Comparison of ENCODE assay signal across 10 cellular contexts in genomic region chr2:40346535-40347354, GRCh38.
DNase-seq lines count a peak whose midpoint lies in the region; ATAC-seq and TF ChIP-seq lines count a peak whose summit lies in the region.
"Had no signal": no experiment of that assay in that cellular context is flagged by ENCODE, and none has a peak within 500 bp of the region (broad histone marks: within the 10 kb centered on the region; RNA-seq: fewer than 3 reads in every experiment).

No MANE protein-coding gene starts in this region.

- H3K4me3 Mint-ChIP-seq in osteocyte (ENCODE audit: unreplicated experiment), result no peak overlapping the region
- no peak overlapping the region for H3K4me3 Mint-ChIP-seq in activated CD4-positive, alpha-beta T cell treated with anti-CD3 and anti-CD28 coated beads, Interleukin-2, amount 10 ng/mL, durations not matched to agents 7 days and 5 days

- H3K36me3 Mint-ChIP-seq in osteocyte (ENCODE audit: unreplicated experiment), result no peaks in the 10 kb centered on the region
- no peaks in the 10 kb centered on the region for H3K36me3 Mint-ChIP-seq in activated CD4-positive, alpha-beta T cell treated with anti-CD3 and anti-CD28 coated beads, Interleukin-2, amount 10 ng/mL, durations not matched to agents 7 days and 5 days (ENCODE audit: low read depth)

- BruUV-seq in A673 (replicated peaks; lab: Mats Ljungman, UMichigan), result no TSS peak

- H3K4me1 ChIP-seq in body of pancreas, result no peaks in the 10 kb centered on the region
- no peaks in the 10 kb centered on the region for H3K4me1 ChIP-seq in A673 (ENCODE audit: insufficient read depth, low read length, poor library complexity, severe bottlenecking)
- H3K4me1 ChIP-seq: thyroid gland had no signal

- H3K27ac ChIP-seq in body of pancreas, result no peak overlapping the region
- no peak overlapping the region for H3K27ac ChIP-seq in A673 (ENCODE audit: low read depth, low read length, poor library complexity, severe bottlenecking)
- H3K27ac ChIP-seq: thyroid gland had no signal

- H3K27me3 Mint-ChIP-seq in osteocyte (ENCODE audit: unreplicated experiment), result no peaks in the 10 kb centered on the region
- H3K27me3 Mint-ChIP-seq in activated CD4-positive, alpha-beta T cell treated with anti-CD3 and anti-CD28 coated beads, Interleukin-2, amount 10 ng/mL, durations not matched to agents 7 days and 5 days, result no peaks in the 10 kb centered on the region

- peak overlapping the region; percentile 75 for H3K27ac Mint-ChIP-seq in osteocyte (ENCODE audit: unreplicated experiment)
- H3K27ac Mint-ChIP-seq in activated CD4-positive, alpha-beta T cell treated with anti-CD3 and anti-CD28 coated beads, Interleukin-2, amount 10 ng/mL, durations not matched to agents 7 days and 5 days, result no peak overlapping the region

- H3K9me3 ChIP-seq in body of pancreas (no peaks in the 10 kb centered on the region), A673 (ENCODE audit: low read depth, low read length, poor library complexity, severe bottlenecking) (no peaks in the 10 kb centered on the region)
- H3K9me3 ChIP-seq: thyroid gland had no signal

- H3K4me3 ChIP-seq in body of pancreas (no peak overlapping the region), A673 (ENCODE audit: low read depth, low read length, poor library complexity, severe bottlenecking) (no peak overlapping the region)
- H3K4me3 ChIP-seq: thyroid gland had no signal

- ATAC-seq in HG02588 (IDR thresholded peaks at IDR 0.05; ENCODE audit: unreplicated experiment) (peak; percentile 67), body of pancreas (peak; percentile 51), HG03135 (IDR thresholded peaks at IDR 0.05; ENCODE audit: unreplicated experiment) (no peak)

- intact Hi-C loops in body of pancreas (cut with DNase I), result no loop called here
- intact Hi-C loops in A673 (cut with micrococcal nuclease; ENCODE audit: unreplicated experiment), result no loop called here

- H3K27me3 ChIP-seq in body of pancreas, result no peaks in the 10 kb centered on the region
- peaks cover 49% of the 10 kb centered on the region for H3K27me3 ChIP-seq in A673 (replicated peaks; ENCODE audit: insufficient read depth, low read depth, low read length, poor library complexity)
- H3K27me3 ChIP-seq: thyroid gland had no signal

- TF ChIP-seq POLR2A in body of pancreas (IDR thresholded peaks at IDR 0.05), result no peak

- H3K36me3 ChIP-seq in body of pancreas (replicated peaks in 1 of 2; ENCODE audit: insufficient read depth in 1 of 2, low read depth in 2 of 2) (no peaks in the 10 kb centered on the region), A673 (ENCODE audit: insufficient read depth, low read length, poor library complexity, severe bottlenecking) (no peaks in the 10 kb centered on the region)
- H3K36me3 ChIP-seq: thyroid gland had no signal

- no peak for TF ChIP-seq CTCF in body of pancreas (IDR thresholded peaks at IDR 0.05)
- no peak for TF ChIP-seq CTCF in osteocyte (IDR thresholded peaks at IDR 0.05)
- TF ChIP-seq CTCF in A673 (conservative IDR thresholded peaks at IDR 0.05; ENCODE audit: low read depth, low read length), result no peak

- H3K9me3 Mint-ChIP-seq in osteocyte (ENCODE audit: unreplicated experiment), result no peaks in the 10 kb centered on the region
- H3K9me3 Mint-ChIP-seq in activated CD4-positive, alpha-beta T cell treated with anti-CD3 and anti-CD28 coated beads, Interleukin-2, amount 10 ng/mL, durations not matched to agents 7 days and 5 days, result no peaks in the 10 kb centered on the region

- POLR2A ChIA-PET in activated CD4-positive, alpha-beta T cell treated with anti-CD3 and anti-CD28 coated beads, Interleukin-2, amount 10 ng/mL, durations not matched to agents 7 days and 5 days (lab: Charles Lee), result no interaction called here
- POLR2A ChIA-PET in A673 (lab: Charles Lee; ENCODE audit: low non-redundant PET), result no interaction called here

- peaks cover 42% of the 10 kb centered on the region for H3K4me1 Mint-ChIP-seq in osteocyte (ENCODE audit: unreplicated experiment)
- no peaks in the 10 kb centered on the region for H3K4me1 Mint-ChIP-seq in activated CD4-positive, alpha-beta T cell treated with anti-CD3 and anti-CD28 coated beads, Interleukin-2, amount 10 ng/mL, durations not matched to agents 7 days and 5 days

- 65 to 78% methylated on average over 3 of the region's 3 CpGs for WGBS in body of pancreas, 2 donors

- DNase-seq in EL (peak; percentile 57), body of pancreas (no peak), osteocyte (ENCODE audit: extremely low spot score, unreplicated experiment) (no peak), A673 (ENCODE audit: low spot score) (no peak), OCI-M1 (lab: John Stamatoyannopoulos, UW) (no peak)
- DNase-seq in activated CD4-positive, alpha-beta T cell treated with anti-CD3 and anti-CD28 coated beads, Interleukin-2, amount 10 ng/mL, durations not matched to agents 7 days and 5 days, result no peak
- DNase-seq: activated CD4-positive, alpha-beta T cell treated with anti-CD3 and anti-CD28 coated beads, Interleukin-2, amount 50 U/mL, for 1 hour; thyroid gland had no signal

- CTCF ChIA-PET in activated CD4-positive, alpha-beta T cell treated with anti-CD3 and anti-CD28 coated beads, Interleukin-2, amount 10 ng/mL, durations not matched to agents 7 days and 5 days (lab: Charles Lee), result no interaction called here
- CTCF ChIA-PET in A673 (lab: Charles Lee), result no interaction called here
